Comparison of ENCODE assay signal across 30 cellular contexts in genomic region chr9:35684921-35685320, GRCh38. TPM values are rescaled to one million over a fixed set of nuclear protein-coding genes. Genes with fewer than 3 reads are reported as not detected.
DNase-seq lines count a peak whose midpoint lies in the region; ATAC-seq and TF ChIP-seq lines count a peak whose summit lies in the region.
"Had no signal": no experiment of that assay in that cellular context is flagged by ENCODE, and none has a peak within 500 bp of the region (broad histone marks: within the 10 kb centered on the region; RNA-seq: fewer than 3 reads in every experiment).

No MANE protein-coding gene starts in this region.

- CTCF ChIA-PET in activated CD4-positive, alpha-beta memory T cell treated with anti-CD3 and anti-CD28 coated beads for 36 hours (lab: Charles Lee) = interaction anchor here (4.7 kb wide), 1 partner anchor 12 kb away, joined by 26 read pairs; no protein-coding TSS in a partner anchor

- no peak overlapping the region for H2AFZ ChIP-seq in GM23248
- H2AFZ ChIP-seq: parathyroid adenoma had no signal

- H3K4me2 ChIP-seq in GM23248 (ENCODE audit: unreplicated experiment) = peak overlapping the region; percentile 89
- H3K4me2 ChIP-seq: SK-N-SH had no signal

- H3K27ac Mint-ChIP-seq in osteocyte (ENCODE audit: unreplicated experiment) = peak overlapping the region; percentile 40
- H3K27ac Mint-ChIP-seq in stimulated activated naive B cell treated with anti-CD40 and anti-IgM and Interleukin-4, amounts not matched to agents 10 μg/mL and 1 μg/mL and 100 μg/mL, for 72 hours = peak overlapping the region; percentile 6
- no peak overlapping the region for H3K27ac Mint-ChIP-seq in activated CD4-positive, alpha-beta memory T cell treated with anti-CD3 and anti-CD28 coated beads for 36 hours
- H3K27ac Mint-ChIP-seq: activated T-helper 17 cell treated with anti-CD3 and anti-CD28 coated beads, Interleukin-2, amount 50 U/mL, for 72 hours; mesothelial cell of epicardium; nephron; T-helper 1 cell treated with Interleukin-12 subunit alpha and Interleukin-12 subunit beta and Interleukin-4 antibody, amounts not matched to agents 30 μg/mL and 1 μg/mL, for 36 hours had no signal

- H3K36me3 ChIP-seq in GM23248 (ENCODE audit: low read depth) (peaks cover 50% of the 10 kb centered on the region), adipocyte (ENCODE audit: control insufficient read depth, insufficient read depth, low read length, severe bottlenecking) (peaks cover 54% of the 10 kb centered on the region), SJCRH30 (peaks cover 53% of the 10 kb centered on the region)

- H3K27ac ChIP-seq in GM23248 = no peak overlapping the region
- H3K27ac ChIP-seq in SJCRH30 = no peak overlapping the region
- H3K27ac ChIP-seq: C4-2B, left lung, parathyroid adenoma, skin epidermis had no signal

- H3K4me3 ChIP-seq in GM23248 (no peak overlapping the region), adipocyte (ENCODE audit: low read length) (no peak overlapping the region), SJCRH30 (no peak overlapping the region)
- H3K4me3 ChIP-seq: K562, left lung, skin epidermis had no signal

- peaks cover 81% of the 10 kb centered on the region for H3K4me1 Mint-ChIP-seq in osteocyte (ENCODE audit: unreplicated experiment)
- peaks cover 23 to 37% of the 10 kb centered on the region in 2 donors for H3K4me1 Mint-ChIP-seq in stimulated activated naive B cell treated with anti-CD40 and anti-IgM and Interleukin-4, amounts not matched to agents 10 μg/mL and 1 μg/mL and 100 μg/mL, for 72 hours
- H3K4me1 Mint-ChIP-seq in activated CD4-positive, alpha-beta memory T cell treated with anti-CD3 and anti-CD28 coated beads for 36 hours (ENCODE audit: low read depth) = peaks cover 16% of the 10 kb centered on the region

- ATAC-seq in stimulated activated naive B cell treated with anti-CD40 and anti-IgM and Interleukin-4, amounts not matched to agents 10 μg/mL and 1 μg/mL and 100 μg/mL, for 72 hours (replicated peaks) = no peak
- ATAC-seq in HG02840 (IDR thresholded peaks at IDR 0.05; ENCODE audit: low FRiP score, unreplicated experiment) = no peak
- ATAC-seq: activated CD4-positive, CD25-positive, alpha-beta regulatory T cell treated with anti-CD3 and anti-CD28 coated beads, Interleukin-2, amount 50 U/mL, for 24 hours; activated T-helper 17 cell treated with anti-CD3 and anti-CD28 coated beads, Interleukin-2, amount 50 U/mL, for 72 hours; HCT116; K562; left lung had no signal

- DNase-seq in GM23248 (no peak), adipocyte (ENCODE audit: low read depth) (no peak), osteocyte (ENCODE audit: extremely low spot score, unreplicated experiment) (no peak), SJCRH30 (no peak), amniotic stem cell (lab: John Stamatoyannopoulos, UW) (no peak)
- no peak for DNase-seq in stimulated activated naive B cell treated with anti-CD40 and anti-IgM and Interleukin-4, amounts not matched to agents 10 μg/mL and 1 μg/mL and 100 μg/mL, for 72 hours
- no peak for DNase-seq in activated CD4-positive, alpha-beta memory T cell treated with anti-CD3 and anti-CD28 coated beads for 36 hours
- DNase-seq: activated CD4-positive, alpha-beta T cell treated with anti-CD3 and anti-CD28 coated beads, Interleukin-2, amount 50 U/mL, for 48 hours; activated CD8-positive, alpha-beta memory T cell treated with anti-CD3 and anti-CD28 coated beads, Interleukin-2, amount 50 U/mL, for 4 hours; activated naive CD4-positive, alpha-beta T cell treated with anti-CD3 and anti-CD28 coated beads, Interleukin-2, amount 50 U/mL, for 16 hours; left lung; NCI-H1092 treated with DMSO at 0.1 percent for 48 hours; NCI-H2029; NCI-H526 treated with DMSO at 0.1 percent for 48 hours; RPMI8226; SK-N-SH; stimulated activated CD4-positive, alpha-beta T cell treated with anti-CD3 and anti-CD28 coated beads, Interleukin-2, amount 100 ng/mL, for 24 hours had no signal

- in situ Hi-C loops in GM23248 (cut with MboI) = no loop called here

- H3K36me3 Mint-ChIP-seq in osteocyte (ENCODE audit: unreplicated experiment) = peaks cover 32% of the 10 kb centered on the region
- H3K36me3 Mint-ChIP-seq in stimulated activated naive B cell treated with anti-CD40 and anti-IgM and Interleukin-4, amounts not matched to agents 10 μg/mL and 1 μg/mL and 100 μg/mL, for 72 hours = no peaks in the 10 kb centered on the region
- H3K36me3 Mint-ChIP-seq in activated CD4-positive, alpha-beta memory T cell treated with anti-CD3 and anti-CD28 coated beads for 36 hours = no peaks in the 10 kb centered on the region

- H3K27me3 Mint-ChIP-seq in osteocyte (ENCODE audit: unreplicated experiment) = no peaks in the 10 kb centered on the region
- no peaks in the 10 kb centered on the region for H3K27me3 Mint-ChIP-seq in stimulated activated naive B cell treated with anti-CD40 and anti-IgM and Interleukin-4, amounts not matched to agents 10 μg/mL and 1 μg/mL and 100 μg/mL, for 72 hours
- no peaks in the 10 kb centered on the region for H3K27me3 Mint-ChIP-seq in activated CD4-positive, alpha-beta memory T cell treated with anti-CD3 and anti-CD28 coated beads for 36 hours
- H3K27me3 Mint-ChIP-seq: activated T-helper 17 cell treated with anti-CD3 and anti-CD28 coated beads, Interleukin-2, amount 50 U/mL, for 72 hours; central memory CD8-positive, alpha-beta T cell had no signal

- H3K9ac ChIP-seq in GM23248 = no peak overlapping the region
- H3K9ac ChIP-seq in adipocyte (ENCODE audit: low read length) = peak overlapping the region; percentile 43
- H3K9ac ChIP-seq: parathyroid adenoma, SK-N-SH had no signal

- 97 to 100% methylated on average over 10 of the region's 10 CpGs for WGBS in GM23248 (ENCODE audit: low coverage in 1 of 2, low lambda C conversion rate in 2 of 2, missing lambda C conversion rate in 2 of 2), 2 experiments

- no peak overlapping the region for H3K4me3 Mint-ChIP-seq in osteocyte (ENCODE audit: unreplicated experiment)
- H3K4me3 Mint-ChIP-seq in stimulated activated naive B cell treated with anti-CD40 and anti-IgM and Interleukin-4, amounts not matched to agents 10 μg/mL and 1 μg/mL and 100 μg/mL, for 72 hours = no peak overlapping the region
- no peak overlapping the region for H3K4me3 Mint-ChIP-seq in activated CD4-positive, alpha-beta memory T cell treated with anti-CD3 and anti-CD28 coated beads for 36 hours
- H3K4me3 Mint-ChIP-seq: activated T-helper 17 cell treated with anti-CD3 and anti-CD28 coated beads, Interleukin-2, amount 50 U/mL, for 72 hours; central memory CD8-positive, alpha-beta T cell; mesothelial cell of epicardium; T-helper 1 cell treated with Interleukin-12 subunit alpha and Interleukin-12 subunit beta and Interleukin-4 antibody, amounts not matched to agents 30 μg/mL and 1 μg/mL, for 36 hours had no signal

- H3K9me3 ChIP-seq in GM23248 (ENCODE audit: low read depth) (no peaks in the 10 kb centered on the region), adipocyte (ENCODE audit: control insufficient read depth, low read length) (no peaks in the 10 kb centered on the region), SJCRH30 (replicated peaks) (no peaks in the 10 kb centered on the region)
- H3K9me3 ChIP-seq: left lung, SK-N-SH had no signal

- no peaks in the 10 kb centered on the region for H3K9me2 ChIP-seq in GM23248 (ENCODE audit: insufficient read depth)
- H3K9me2 ChIP-seq: SK-N-SH had no signal

- TF ChIP-seq CTCF in osteocyte (IDR thresholded peaks at IDR 0.05) = no peak

- peaks cover 54% of the 10 kb centered on the region for H4K20me1 ChIP-seq in GM23248 (ENCODE audit: insufficient read depth)

- H3K9me3 Mint-ChIP-seq in osteocyte (ENCODE audit: unreplicated experiment) = no peaks in the 10 kb centered on the region
- no peaks in the 10 kb centered on the region for H3K9me3 Mint-ChIP-seq in stimulated activated naive B cell treated with anti-CD40 and anti-IgM and Interleukin-4, amounts not matched to agents 10 μg/mL and 1 μg/mL and 100 μg/mL, for 72 hours
- H3K9me3 Mint-ChIP-seq in activated CD4-positive, alpha-beta memory T cell treated with anti-CD3 and anti-CD28 coated beads for 36 hours = no peaks in the 10 kb centered on the region
- H3K9me3 Mint-ChIP-seq: activated T-helper 17 cell treated with anti-CD3 and anti-CD28 coated beads, Interleukin-2, amount 50 U/mL, for 72 hours; central memory CD8-positive, alpha-beta T cell; mesothelial cell of epicardium; nephron; T-helper 1 cell treated with Interleukin-12 subunit alpha and Interleukin-12 subunit beta and Interleukin-4 antibody, amounts not matched to agents 30 μg/mL and 1 μg/mL, for 36 hours had no signal

- H3K4me1 ChIP-seq in GM23248 (ENCODE audit: insufficient read depth) (peaks cover 35% of the 10 kb centered on the region), adipocyte (ENCODE audit: control insufficient read depth, insufficient read depth, low read length) (peaks cover 39% of the 10 kb centered on the region), SJCRH30 (peaks cover 13% of the 10 kb centered on the region)

- no peaks in the 10 kb centered on the region for H3K27me3 ChIP-seq in GM23248 (replicated peaks; ENCODE audit: insufficient read depth)
- H3K27me3 ChIP-seq in adipocyte (replicated peaks; ENCODE audit: control insufficient read depth, insufficient read depth, low read length) = no peaks in the 10 kb centered on the region
- H3K27me3 ChIP-seq in SJCRH30 = no peaks in the 10 kb centered on the region

- POLR2A ChIA-PET in activated CD4-positive, alpha-beta memory T cell treated with anti-CD3 and anti-CD28 coated beads for 36 hours (lab: Charles Lee) = no interaction called here

- H3K79me2 ChIP-seq in GM23248 (ENCODE audit: insufficient read depth) = peaks cover 64% of the 10 kb centered on the region
- H3K79me2 ChIP-seq: parathyroid adenoma had no signal

- intact Hi-C loops in activated CD4-positive, alpha-beta memory T cell treated with anti-CD3 and anti-CD28 coated beads for 36 hours (cut with micrococcal nuclease) = loop anchor here (5.0 kb wide), 1 partner anchor 817 kb away; no protein-coding TSS in a partner anchor

- peaks cover 90% of the 10 kb centered on the region for H3F3A ChIP-seq in GM23248 (ENCODE audit: insufficient read depth)

RNA-seq across cellular contexts. Expression of gene TPM2, which starts 4.8 kb away (rescaled TPM):
- total RNA-seq in GM23248 (2014; rRNA removed; shearing (Covaris generic)) = 1,596 and 1,625 TPM in 2 replicates
- 3,527 and 3,584 TPM in 2 replicates for polyA plus RNA-seq in GM23248 (2016; fragmentation: Nextera tagmentation; extraction: Ambion mirVana)
- total RNA-seq in osteocyte = 476 and 515 TPM in 2 replicates
- 1 to 10 TPM; 3.9 to 5.3 TPM for total RNA-seq in activated CD4-positive, alpha-beta memory T cell treated with anti-CD3 and anti-CD28 coated beads for 36 hours
- total RNA-seq in SJCRH30 (2014; rRNA removed; shearing (Covaris generic)) = 427 and 459 TPM in 2 replicates

RNA-seq across cellular contexts. Expression of gene CA9, which starts 11.2 kb away (rescaled TPM):
- total RNA-seq in GM23248 (2014; rRNA removed; shearing (Covaris generic)) = 3.4 and 4.3 TPM in 2 replicates
- polyA plus RNA-seq in GM23248 (2016; fragmentation: Nextera tagmentation; extraction: Ambion mirVana) = 2.3 and 2.7 TPM in 2 replicates
- not detected in 2 replicates for total RNA-seq in osteocyte
- total RNA-seq in activated CD4-positive, alpha-beta memory T cell treated with anti-CD3 and anti-CD28 coated beads for 36 hours = 1 to 10 TPM in 1 of 2 experiments, under 1 TPM in 1; 0.90 to 1.6 TPM
- total RNA-seq in SJCRH30 (2014; rRNA removed; shearing (Covaris generic)) = 2.5 and 3.2 TPM in 2 replicates
- total RNA-seq: subcutaneous adipose tissue had no signal

RNA-seq across cellular contexts. Expression of gene ARHGEF39, which starts 19.9 kb away (rescaled TPM):
- 0.13 and 2.1 TPM in 2 replicates for total RNA-seq in GM23248 (2014; rRNA removed; shearing (Covaris generic))
- 1.6 and 1.8 TPM in 2 replicates for polyA plus RNA-seq in GM23248 (2016; fragmentation: Nextera tagmentation; extraction: Ambion mirVana)
- 0.86 and 1.6 TPM in 2 replicates for total RNA-seq in osteocyte
- 10 to 100 TPM; 28.1 to 28.2 TPM for total RNA-seq in activated CD4-positive, alpha-beta memory T cell treated with anti-CD3 and anti-CD28 coated beads for 36 hours
- 10.5 and 11.9 TPM in 2 replicates for total RNA-seq in SJCRH30 (2014; rRNA removed; shearing (Covaris generic))

RNA-seq across cellular contexts. Expression of gene CCDC107, which starts 26.8 kb away (rescaled TPM):
- total RNA-seq in GM23248 (2014; rRNA removed; shearing (Covaris generic)) = 20.5 and 28.6 TPM in 2 replicates
- polyA plus RNA-seq in GM23248 (2016; fragmentation: Nextera tagmentation; extraction: Ambion mirVana) = 52.8 and 55.7 TPM in 2 replicates
- 30.0 and 31.3 TPM in 2 replicates for total RNA-seq in osteocyte
- 10 to 100 TPM; 15.0 to 15.7 TPM for total RNA-seq in activated CD4-positive, alpha-beta memory T cell treated with anti-CD3 and anti-CD28 coated beads for 36 hours
- total RNA-seq in SJCRH30 (2014; rRNA removed; shearing (Covaris generic)) = 6.1 and 6.6 TPM in 2 replicates

RNA-seq across cellular contexts. Expression of gene RMRP, which starts 27.1 kb away (rescaled TPM):
- total RNA-seq in GM23248 (2014; rRNA removed; shearing (Covaris generic)) = 14,230 and 20,944 TPM in 2 replicates
- polyA plus RNA-seq in GM23248 (2016; fragmentation: Nextera tagmentation; extraction: Ambion mirVana) = not detected in 2 replicates
- total RNA-seq in osteocyte = 14,337 and 15,426 TPM in 2 replicates
- over 10,000 TPM; 10,694 to 13,592 TPM for total RNA-seq in activated CD4-positive, alpha-beta memory T cell treated with anti-CD3 and anti-CD28 coated beads for 36 hours
- 8,654 and 17,072 TPM in 2 replicates for total RNA-seq in SJCRH30 (2014; rRNA removed; shearing (Covaris generic))

Comparison
In these comparisons a context has a peak if more than half of its experiments do, and no peak if none do; other contexts are left out.
1. RNA of gene TPM2, which starts 4.8 kb away (total RNA-seq): 1,596 to 1,625 TPM in GM23248, 476 to 515 TPM in osteocyte and 427 to 459 TPM in SJCRH30; 3.9 to 5.3 TPM in activated CD4-positive, alpha-beta memory T cell treated with anti-CD3 and anti-CD28 coated beads for 36 hours; every median in the first group is over 10 times any median in the second.